In the genomic region with DNA sequence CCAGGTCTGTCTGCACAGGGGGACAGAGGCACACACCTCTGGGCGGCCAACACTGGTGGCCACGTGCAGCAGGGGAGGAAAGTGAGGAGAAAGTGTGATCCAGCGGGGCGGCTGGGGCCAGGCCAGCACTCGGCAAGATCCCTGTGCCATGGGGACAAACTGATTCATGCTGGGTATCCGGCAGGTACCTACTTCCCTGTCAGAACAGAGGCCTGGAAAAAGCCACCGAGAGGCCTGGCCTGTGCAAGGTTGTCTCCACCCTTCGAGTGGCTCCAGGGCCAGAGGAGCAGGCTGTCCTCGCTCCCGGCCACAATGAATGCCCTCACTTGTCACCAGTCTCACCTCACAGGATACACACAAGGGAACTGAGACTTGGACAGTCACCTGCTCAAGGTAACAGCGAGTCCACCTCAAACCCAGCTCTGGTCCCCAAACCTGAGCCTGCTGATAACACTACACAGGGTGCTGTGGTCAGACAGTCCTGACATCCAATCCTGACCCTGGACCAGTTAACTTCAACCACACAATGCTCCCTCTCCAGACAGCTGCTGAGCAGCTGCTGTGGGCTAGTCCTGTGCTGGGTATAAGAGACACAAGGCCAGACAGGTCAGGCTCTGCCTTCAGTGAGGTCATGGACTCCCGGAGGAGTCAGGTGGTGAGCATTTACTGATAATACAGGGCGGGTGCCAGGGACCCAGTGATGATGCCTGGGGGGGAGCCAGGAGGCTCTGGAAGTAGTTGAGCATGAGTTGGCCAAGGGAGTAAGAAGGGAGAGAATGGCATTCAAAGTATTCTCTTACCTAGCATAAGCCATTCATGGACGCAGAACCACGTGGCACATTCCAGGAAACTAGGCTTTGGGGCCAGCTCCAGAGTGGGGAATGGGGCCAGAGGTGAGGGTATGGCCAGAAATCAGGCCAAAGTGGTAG, we compare ENCODE assay signal across 10 cellular contexts. TPM values are rescaled to one million over a fixed set of nuclear protein-coding genes. Genes with fewer than 3 reads are reported as not detected.
DNase-seq lines count a peak whose midpoint lies in the region; ATAC-seq and TF ChIP-seq lines count a peak whose summit lies in the region.
"Had no signal": no experiment of that assay in that cellular context is flagged by ENCODE, and none has a peak within 500 bp of the region (broad histone marks: within the 10 kb centered on the region; RNA-seq: fewer than 3 reads in every experiment).

No MANE protein-coding gene starts in this region.

- H3K27me3 ChIP-seq in gastroesophageal sphincter (no peaks in the 10 kb centered on the region), skeletal muscle tissue (ENCODE audit: control insufficient read depth in 3 of 3, insufficient read depth in 3 of 3, low read length in 3 of 3) (no peaks in the 10 kb centered on the region), brain microvascular endothelial cell (replicated peaks) (no peaks in the 10 kb centered on the region)
- H3K27me3 ChIP-seq: adrenal gland had no signal

- no peak for TF ChIP-seq EP300 in gastroesophageal sphincter (IDR thresholded peaks at IDR 0.05)

- 45 to 82% methylated on average over 2 to 6 of the region's 15 CpGs for WGBS in gastroesophageal sphincter (ENCODE audit: low coverage in 1 of 2), 2 donors

- ATAC-seq in T-helper 17 cell (no peak), gastroesophageal sphincter (no peak), GM18502 (IDR thresholded peaks at IDR 0.05; ENCODE audit: poor library complexity, unreplicated experiment) (no peak), HG03045 (IDR thresholded peaks at IDR 0.05; ENCODE audit: unreplicated experiment) (no peak)

- H3K36me3 Mint-ChIP-seq in T-helper 17 cell (ENCODE audit: low read depth), result peaks cover 6% of the 10 kb centered on the region

- DNase-seq in HK-2 (ENCODE audit: unreplicated experiment) (peak; percentile 70), T-helper 17 cell (no peak), NCI-H187 (lab: John Stamatoyannopoulos, UW) (no peak), brain microvascular endothelial cell (no peak)
- DNase-seq: NCI-H187 treated with DMSO at 0.1 percent for 48 hours had no signal

- peak overlapping the region; percentile 37 for H3K27ac Mint-ChIP-seq in T-helper 17 cell

- H3K9me3 ChIP-seq in T-helper 17 cell (ENCODE audit: control insufficient read depth, low read length, poor library complexity, severe bottlenecking) (no peaks in the 10 kb centered on the region), gastroesophageal sphincter (no peaks in the 10 kb centered on the region), skeletal muscle tissue (ENCODE audit: control insufficient read depth in 3 of 3, low read length in 3 of 3) (no peaks in the 10 kb centered on the region)
- H3K9me3 ChIP-seq: adrenal gland had no signal

- no peak for TF ChIP-seq POLR2A in gastroesophageal sphincter (IDR thresholded peaks at IDR 0.05)

- peak overlapping the region in 3 of 4 donors; percentile 84 to 92 (median 85) for H3K27ac ChIP-seq in gastroesophageal sphincter
- H3K27ac ChIP-seq in skeletal muscle tissue (ENCODE audit: low read depth, low read length), result peak overlapping the region; percentile 57
- no peak overlapping the region for H3K27ac ChIP-seq in brain microvascular endothelial cell

- H3K4me3 Mint-ChIP-seq in T-helper 17 cell, result no peak overlapping the region

- no peak overlapping the region for H3K9ac ChIP-seq in skeletal muscle tissue (ENCODE audit: low read depth in 1 of 3, low read length in 3 of 3)

- peaks cover 20% of the 10 kb centered on the region for H3K4me1 Mint-ChIP-seq in T-helper 17 cell

- in situ Hi-C loops in brain microvascular endothelial cell (cut with HindIII; ENCODE audit: low pct_ligation_motif_present, low sequenced_read_pairs), result no loop called here

- H3K4me1 ChIP-seq in gastroesophageal sphincter (peaks cover 16 to 95% (median 47%) of the 10 kb centered on the region in 3 donors), skeletal muscle tissue (ENCODE audit: control insufficient read depth in 3 of 3, insufficient read depth in 3 of 3, low read length in 3 of 3) (peaks cover 73 to 96% (median 85%) of the 10 kb centered on the region in 3 donors)

- H3K4me3 ChIP-seq in gastroesophageal sphincter (no peak overlapping the region), skeletal muscle tissue (ENCODE audit: low read length in 3 of 3) (no peak overlapping the region), brain microvascular endothelial cell (ENCODE audit: low read depth, low read length) (no peak overlapping the region)
- H3K4me3 ChIP-seq: adrenal gland had no signal

- peaks cover 0 to 19% of the 10 kb centered on the region in 2 donors for H3K36me3 ChIP-seq in gastroesophageal sphincter
- H3K36me3 ChIP-seq in skeletal muscle tissue (ENCODE audit: control insufficient read depth in 3 of 3, insufficient read depth in 3 of 3, low read length in 3 of 3), result peaks cover 0 to 2% (median 1%) of the 10 kb centered on the region in 3 donors
- H3K36me3 ChIP-seq in brain microvascular endothelial cell (replicated peaks), result peaks cover 15% of the 10 kb centered on the region
- H3K36me3 ChIP-seq: adrenal gland had no signal

- TF ChIP-seq CTCF in gastroesophageal sphincter (IDR thresholded peaks at IDR 0.05), result no peak
- no peak for TF ChIP-seq CTCF in brain microvascular endothelial cell (IDR thresholded peaks at IDR 0.05; ENCODE audit: low read depth, low read length, missing control alignments)

- no peaks in the 10 kb centered on the region for H3K27me3 Mint-ChIP-seq in T-helper 17 cell

RNA-seq across cellular contexts. Expression of a gene that starts 53.0 kb away (rescaled TPM):
- total RNA-seq in T-helper 17 cell, result 10 to 100 TPM; 36.7 to 38.4 TPM
- 10 to 100 TPM; 23.5 to 44.1 (median 29.8) TPM for total RNA-seq in gastroesophageal sphincter
- total RNA-seq in skeletal muscle tissue, result 15.1 TPM
